Comparison of ENCODE assay signal across 16 cellular contexts in genomic region chr17:77329741-77330531, GRCh38.
DNase-seq lines count a peak whose midpoint lies in the region; ATAC-seq and TF ChIP-seq lines count a peak whose summit lies in the region.
"Had no signal": no experiment of that assay in that cellular context is flagged by ENCODE, and none has a peak within 500 bp of the region (broad histone marks: within the 10 kb centered on the region; RNA-seq: fewer than 3 reads in every experiment).

No MANE protein-coding gene starts in this region.

- H3K27me3 Mint-ChIP-seq in activated CD4-positive, alpha-beta memory T cell treated with anti-CD3 and anti-CD28 coated beads for 36 hours, result no peaks in the 10 kb centered on the region
- H3K27me3 Mint-ChIP-seq in activated CD4-positive, alpha-beta memory T cell treated with anti-CD3 and anti-CD28 coated beads, Interleukin-2, amount 10 ng/mL, durations not matched to agents 7 days and 5 days, result no peaks in the 10 kb centered on the region
- H3K27me3 Mint-ChIP-seq in stimulated activated naive B cell treated with anti-CD40 and anti-IgM and Interleukin-4, amounts not matched to agents 10 μg/mL and 1 μg/mL and 100 μg/mL, for 72 hours, result no peaks in the 10 kb centered on the region
- no peaks in the 10 kb centered on the region for H3K27me3 Mint-ChIP-seq in Calu3 (ENCODE audit: unreplicated experiment)
- H3K27me3 Mint-ChIP-seq: activated naive CD8-positive, alpha-beta T cell treated with anti-CD3 and anti-CD28 coated beads, Interleukin-2, amount 50 U/mL, for 24 hours had no signal

- no peak for ATAC-seq in left lobe of liver
- ATAC-seq in stimulated activated naive B cell treated with anti-CD40 and anti-IgM and Interleukin-4, amounts not matched to agents 10 μg/mL and 1 μg/mL and 100 μg/mL, for 72 hours (replicated peaks), result no peak
- ATAC-seq in GM21619 (IDR thresholded peaks at IDR 0.05; ENCODE audit: unreplicated experiment), result no peak
- ATAC-seq: activated naive CD8-positive, alpha-beta T cell treated with anti-CD3 and anti-CD28 coated beads, Interleukin-2, amount 50 U/mL, for 24 hours; pancreas had no signal

- POLR2A ChIA-PET in activated CD4-positive, alpha-beta memory T cell treated with anti-CD3 and anti-CD28 coated beads for 36 hours (lab: Charles Lee), result no interaction called here
- POLR2A ChIA-PET in activated CD4-positive, alpha-beta memory T cell treated with anti-CD3 and anti-CD28 coated beads, Interleukin-2, amount 10 ng/mL, durations not matched to agents 7 days and 5 days (lab: Charles Lee), result interaction anchor here (1.3 to 4.0 kb wide), 7 partner anchors 43 to 130 kb away, joined by 4 to 35 read pairs (median 21); no protein-coding TSS in a partner anchor
- POLR2A ChIA-PET in OCI-LY7 (lab: Charles Lee), result interaction anchor here (0.5 to 0.6 kb wide), 2 partner anchors 529 to 575 kb away, joined by 3 to 6 read pairs; no protein-coding TSS in a partner anchor

- H3K4me1 ChIP-seq in OCI-LY7 (ENCODE audit: insufficient read depth, low read length, poor library complexity, severe bottlenecking), result peaks cover 100% of the 10 kb centered on the region
- H3K4me1 ChIP-seq: pancreas had no signal

- intact Hi-C loops in activated CD4-positive, alpha-beta memory T cell treated with anti-CD3 and anti-CD28 coated beads for 36 hours (cut with micrococcal nuclease), result loop anchor here (5.0 to 10.0 kb wide), 2 partner anchors 48 to 505 kb away; no protein-coding TSS in a partner anchor
- intact Hi-C loops in OCI-LY7 (cut with micrococcal nuclease; ENCODE audit: unreplicated experiment) (loop anchor here (5.0 to 10.0 kb wide), 4 partner anchors 112 to 535 kb away; no protein-coding TSS in a partner anchor), Calu3 (cut with micrococcal nuclease; ENCODE audit: unreplicated experiment) (loop anchor here (5.0 to 10.0 kb wide), 2 partner anchors 125 to 167 kb away; no protein-coding TSS in a partner anchor)

- H3K9me3 Mint-ChIP-seq in activated CD4-positive, alpha-beta memory T cell treated with anti-CD3 and anti-CD28 coated beads for 36 hours, result peaks cover 10% of the 10 kb centered on the region
- H3K9me3 Mint-ChIP-seq in activated CD4-positive, alpha-beta memory T cell treated with anti-CD3 and anti-CD28 coated beads, Interleukin-2, amount 10 ng/mL, durations not matched to agents 7 days and 5 days, result peaks cover 5% of the 10 kb centered on the region
- H3K9me3 Mint-ChIP-seq in stimulated activated naive B cell treated with anti-CD40 and anti-IgM and Interleukin-4, amounts not matched to agents 10 μg/mL and 1 μg/mL and 100 μg/mL, for 72 hours, result no peaks in the 10 kb centered on the region
- H3K9me3 Mint-ChIP-seq in Calu3 (ENCODE audit: low read depth, unreplicated experiment), result no peaks in the 10 kb centered on the region
- H3K9me3 Mint-ChIP-seq: activated naive CD8-positive, alpha-beta T cell treated with anti-CD3 and anti-CD28 coated beads, Interleukin-2, amount 50 U/mL, for 24 hours; immature natural killer cell had no signal

- H4K20me1 ChIP-seq in OCI-LY7 (ENCODE audit: insufficient read depth, low read length), result no peaks in the 10 kb centered on the region

- peak; percentile 7 for DNase-seq in activated CD4-positive, alpha-beta memory T cell treated with anti-CD3 and anti-CD28 coated beads for 36 hours
- no peak for DNase-seq in activated CD4-positive, alpha-beta memory T cell treated with anti-CD3 and anti-CD28 coated beads, Interleukin-2, amount 10 ng/mL, durations not matched to agents 7 days and 5 days
- DNase-seq in OCI-LY7 (ENCODE audit: low spot score), result no peak
- DNase-seq in left lobe of liver (ENCODE audit: low spot score), result peak; percentile 44
- DNase-seq in stimulated activated naive B cell treated with anti-CD40 and anti-IgM and Interleukin-4, amounts not matched to agents 10 μg/mL and 1 μg/mL and 100 μg/mL, for 72 hours, result no peak
- no peak for DNase-seq in Calu3
- DNase-seq in hepatic stellate cell (ENCODE audit: low spot score), result no peak
- DNase-seq: ACHN; activated naive CD8-positive, alpha-beta T cell treated with anti-CD3 and anti-CD28 coated beads, Interleukin-2, amount 50 U/mL, for 24 hours; COR-L47; GF-D8; immature natural killer cell; NCI-H446 treated with DMSO at 0.1 percent for 48 hours had no signal

- CTCF ChIA-PET in activated CD4-positive, alpha-beta memory T cell treated with anti-CD3 and anti-CD28 coated beads for 36 hours (lab: Charles Lee), result interaction anchor here (1.0 to 5.3 kb wide), 12 partner anchors 9 to 165 kb away, joined by 3 to 65 read pairs (median 12); no protein-coding TSS in a partner anchor
- CTCF ChIA-PET in activated CD4-positive, alpha-beta memory T cell treated with anti-CD3 and anti-CD28 coated beads, Interleukin-2, amount 10 ng/mL, durations not matched to agents 7 days and 5 days (lab: Charles Lee), result interaction anchor here (1.2 to 4.0 kb wide), 8 partner anchors 11 to 211 kb away, joined by 3 to 39 read pairs (median 18); no protein-coding TSS in a partner anchor
- CTCF ChIA-PET in OCI-LY7 (lab: Charles Lee; ENCODE audit: unreplicated experiment) (interaction anchor here (0.6 to 3.1 kb wide), 3 partner anchors 13 to 100 kb away, joined by 3 to 11 read pairs (median 4); no protein-coding TSS in a partner anchor), Calu3 (lab: Charles Lee) (no interaction called here)

- peak overlapping the region; percentile 5 for H3K4me2 ChIP-seq in OCI-LY7 (ENCODE audit: low read length)

- no peak overlapping the region for H3K27ac Mint-ChIP-seq in activated CD4-positive, alpha-beta memory T cell treated with anti-CD3 and anti-CD28 coated beads for 36 hours
- no peak overlapping the region for H3K27ac Mint-ChIP-seq in activated CD4-positive, alpha-beta memory T cell treated with anti-CD3 and anti-CD28 coated beads, Interleukin-2, amount 10 ng/mL, durations not matched to agents 7 days and 5 days
- peak overlapping the region; percentile 53 for H3K27ac Mint-ChIP-seq in stimulated activated naive B cell treated with anti-CD40 and anti-IgM and Interleukin-4, amounts not matched to agents 10 μg/mL and 1 μg/mL and 100 μg/mL, for 72 hours
- H3K27ac Mint-ChIP-seq in Calu3 (ENCODE audit: unreplicated experiment), result no peak overlapping the region
- H3K27ac Mint-ChIP-seq: activated naive CD8-positive, alpha-beta T cell treated with anti-CD3 and anti-CD28 coated beads, Interleukin-2, amount 50 U/mL, for 24 hours had no signal

- no peaks in the 10 kb centered on the region for H3K9me2 ChIP-seq in OCI-LY7 (ENCODE audit: insufficient read depth, low read length)

- no peak overlapping the region for H3K27ac ChIP-seq in OCI-LY7 (ENCODE audit: low read depth, low read length, poor library complexity, severe bottlenecking)
- H3K27ac ChIP-seq: pancreas, SK-N-MC had no signal

- H2AFZ ChIP-seq in OCI-LY7 (ENCODE audit: low read length), result no peak overlapping the region

- no peaks in the 10 kb centered on the region for H3K9me3 ChIP-seq in OCI-LY7 (ENCODE audit: low read length)
- H3K9me3 ChIP-seq: pancreas had no signal

- peaks cover 16% of the 10 kb centered on the region; the same call in 1 of the 2 replicates for H3K79me2 ChIP-seq in OCI-LY7 (ENCODE audit: insufficient read depth, low read depth, low read length)

- peaks cover 52% of the 10 kb centered on the region for H3K4me1 Mint-ChIP-seq in activated CD4-positive, alpha-beta memory T cell treated with anti-CD3 and anti-CD28 coated beads for 36 hours (ENCODE audit: low read depth)
- H3K4me1 Mint-ChIP-seq in activated CD4-positive, alpha-beta memory T cell treated with anti-CD3 and anti-CD28 coated beads, Interleukin-2, amount 10 ng/mL, durations not matched to agents 7 days and 5 days, result peaks cover 60% of the 10 kb centered on the region
- H3K4me1 Mint-ChIP-seq in stimulated activated naive B cell treated with anti-CD40 and anti-IgM and Interleukin-4, amounts not matched to agents 10 μg/mL and 1 μg/mL and 100 μg/mL, for 72 hours, result peaks cover 67 to 85% of the 10 kb centered on the region in 2 donors
- peaks cover 77% of the 10 kb centered on the region for H3K4me1 Mint-ChIP-seq in Calu3 (ENCODE audit: low read depth, unreplicated experiment)

- H3K36me3 Mint-ChIP-seq in activated CD4-positive, alpha-beta memory T cell treated with anti-CD3 and anti-CD28 coated beads for 36 hours, result no peaks in the 10 kb centered on the region
- H3K36me3 Mint-ChIP-seq in activated CD4-positive, alpha-beta memory T cell treated with anti-CD3 and anti-CD28 coated beads, Interleukin-2, amount 10 ng/mL, durations not matched to agents 7 days and 5 days (ENCODE audit: low read depth), result no peaks in the 10 kb centered on the region
- peaks cover 3 to 26% of the 10 kb centered on the region in 2 donors for H3K36me3 Mint-ChIP-seq in stimulated activated naive B cell treated with anti-CD40 and anti-IgM and Interleukin-4, amounts not matched to agents 10 μg/mL and 1 μg/mL and 100 μg/mL, for 72 hours
- peaks cover 62% of the 10 kb centered on the region for H3K36me3 Mint-ChIP-seq in Calu3 (ENCODE audit: insufficient read depth, unreplicated experiment)
- H3K36me3 Mint-ChIP-seq: immature natural killer cell had no signal

- BruUV-seq in OCI-LY7 (replicated peaks; lab: Mats Ljungman, UMichigan), result no TSS peak
- BruUV-seq in Calu3 (replicated peaks; lab: Mats Ljungman, UMichigan), result no TSS peak

- TF ChIP-seq CTCF in OCI-LY7 (conservative IDR thresholded peaks at IDR 0.05; ENCODE audit: low read length), result no peak
- TF ChIP-seq CTCF in Calu3 (IDR thresholded peaks at IDR 0.05; ENCODE audit: unreplicated experiment), result no peak

- H3K4me3 Mint-ChIP-seq in activated CD4-positive, alpha-beta memory T cell treated with anti-CD3 and anti-CD28 coated beads for 36 hours, result peak overlapping the region; percentile 5
- no peak overlapping the region for H3K4me3 Mint-ChIP-seq in activated CD4-positive, alpha-beta memory T cell treated with anti-CD3 and anti-CD28 coated beads, Interleukin-2, amount 10 ng/mL, durations not matched to agents 7 days and 5 days
- H3K4me3 Mint-ChIP-seq in stimulated activated naive B cell treated with anti-CD40 and anti-IgM and Interleukin-4, amounts not matched to agents 10 μg/mL and 1 μg/mL and 100 μg/mL, for 72 hours, result no peak overlapping the region
- H3K4me3 Mint-ChIP-seq in Calu3 (ENCODE audit: low read depth, unreplicated experiment), result no peak overlapping the region
- H3K4me3 Mint-ChIP-seq: activated naive CD8-positive, alpha-beta T cell treated with anti-CD3 and anti-CD28 coated beads, Interleukin-2, amount 50 U/mL, for 24 hours; immature natural killer cell had no signal

- no peak overlapping the region for H3K4me3 ChIP-seq in OCI-LY7 (ENCODE audit: low read depth, low read length, poor library complexity, severe bottlenecking)
- H3K4me3 ChIP-seq: pancreas, SK-N-MC had no signal

- no peaks in the 10 kb centered on the region for H3K36me3 ChIP-seq in OCI-LY7 (ENCODE audit: insufficient read depth, low read length)
- H3K36me3 ChIP-seq: pancreas had no signal

Comparison
In these comparisons a context has a peak if more than half of its experiments do, and no peak if none do; other contexts are left out.
1. DNase-seq: peak in activated CD4-positive, alpha-beta memory T cell treated with anti-CD3 and anti-CD28 coated beads for 36 hours (single experiment) and left lobe of liver (single experiment); none in activated CD4-positive, alpha-beta memory T cell treated with anti-CD3 and anti-CD28 coated beads, Interleukin-2, amount 10 ng/mL, durations not matched to agents 7 days and 5 days (single experiment), OCI-LY7 (single experiment), stimulated activated naive B cell treated with anti-CD40 and anti-IgM and Interleukin-4, amounts not matched to agents 10 μg/mL and 1 μg/mL and 100 μg/mL, for 72 hours (single experiment), Calu3 (single experiment) and hepatic stellate cell (single experiment).